24 cellular contexts compared by ENCODE assay signal in the genomic region with DNA sequence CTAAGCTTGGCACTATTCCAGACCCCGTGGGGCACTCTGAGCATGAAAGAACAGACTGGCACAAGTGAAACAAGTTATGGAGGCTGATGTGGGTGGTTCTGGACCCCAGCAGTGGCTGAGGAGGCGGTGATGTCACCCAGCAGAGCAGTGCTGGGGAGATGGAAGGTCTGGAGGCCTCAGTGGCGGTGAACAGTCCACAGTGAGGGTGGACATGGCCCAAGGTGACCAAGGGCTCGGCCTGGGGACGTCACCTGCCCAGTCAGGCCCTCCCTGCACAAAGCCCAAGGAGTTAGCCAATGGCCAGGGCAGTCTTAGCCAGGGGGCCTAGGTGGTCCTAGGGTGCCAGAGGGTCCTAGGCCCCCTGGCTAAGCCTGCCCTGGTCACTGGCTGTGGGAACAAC. TPM values are rescaled to one million over a fixed set of nuclear protein-coding genes. Genes with fewer than 3 reads are reported as not detected.
"Had no signal": no experiment of that assay in that cellular context is flagged by ENCODE, and none has a peak within 500 bp of the region (broad histone marks: within the 10 kb centered on the region; RNA-seq: fewer than 3 reads in every experiment).

No MANE protein-coding gene starts in this region.

- H3K27me3 Mint-ChIP-seq: dendritic cell treated with granulocyte-macrophage colony-stimulating factor and Interleukin-4, amounts not matched to agents 40 ng/mL and 50 ng/mL, for 4 days; stimulated activated naive CD8-positive, alpha-beta T cell treated with anti-CD3 and anti-CD28 coated beads, Interleukin-15, Interleukin-2, amounts not matched to agents 100 ng/mL and 50 ng/mL, for 24 hours had no signal

- H3K4me3 Mint-ChIP-seq: dendritic cell treated with granulocyte-macrophage colony-stimulating factor and Interleukin-4, amounts not matched to agents 40 ng/mL and 50 ng/mL, for 4 days; naive thymus-derived CD4-positive, alpha-beta T cell; nephron progenitor cell; stimulated activated naive B cell treated with anti-CD40 and anti-IgM and Interleukin-4, amounts not matched to agents 10 μg/mL and 1 μg/mL and 100 μg/mL, for 72 hours; stimulated activated naive CD8-positive, alpha-beta T cell treated with anti-CD3 and anti-CD28 coated beads, Interleukin-15, Interleukin-2, amounts not matched to agents 100 ng/mL and 50 ng/mL, for 24 hours had no signal

- DNase-seq: colonic mucosa; effector memory CD4-positive, alpha-beta T cell; kidney; mesenchymal stem cell; midbrain; naive thymus-derived CD4-positive, alpha-beta T cell; nephron progenitor cell; nucleus accumbens; psoas muscle; retina; right lobe of liver; small intestine; stimulated activated CD4-positive, alpha-beta T cell treated with anti-CD3 and anti-CD28 coated beads, Interleukin-15, amount 100 ng/mL, for 24 hours; stimulated activated CD4-positive, alpha-beta T cell treated with anti-CD3 and anti-CD28 coated beads, Interleukin-2, amount 100 ng/mL, for 48 hours; stimulated activated naive B cell treated with anti-CD40 and anti-IgM and Interleukin-4, amounts not matched to agents 10 μg/mL and 1 μg/mL and 100 μg/mL, for 72 hours had no signal

- H3K4me1 Mint-ChIP-seq: nephron progenitor cell had no signal

- H3K36me3 Mint-ChIP-seq: stimulated activated naive B cell treated with anti-CD40 and anti-IgM and Interleukin-4, amounts not matched to agents 10 μg/mL and 1 μg/mL and 100 μg/mL, for 72 hours had no signal

- ATAC-seq: left lobe of liver; naive thymus-derived CD4-positive, alpha-beta T cell; psoas muscle; stimulated activated naive B cell treated with anti-CD40 and anti-IgM and Interleukin-4, amounts not matched to agents 10 μg/mL and 1 μg/mL and 100 μg/mL, for 72 hours had no signal

- H3K27ac Mint-ChIP-seq: dendritic cell treated with granulocyte-macrophage colony-stimulating factor and Interleukin-4, amounts not matched to agents 40 ng/mL and 50 ng/mL, for 4 days; nephron progenitor cell; stimulated activated naive B cell treated with anti-CD40 and anti-IgM and Interleukin-4, amounts not matched to agents 10 μg/mL and 1 μg/mL and 100 μg/mL, for 72 hours; stimulated activated naive CD8-positive, alpha-beta T cell treated with anti-CD3 and anti-CD28 coated beads, Interleukin-15, Interleukin-2, amounts not matched to agents 100 ng/mL and 50 ng/mL, for 24 hours had no signal

- H3K4me3 ChIP-seq: colonic mucosa, psoas muscle, right lobe of liver, thoracic aorta, tibial nerve, upper lobe of left lung had no signal

- H3K27ac ChIP-seq: colonic mucosa, psoas muscle, right lobe of liver, thoracic aorta, tibial nerve, upper lobe of left lung had no signal

- H3K9me3 Mint-ChIP-seq: dendritic cell treated with granulocyte-macrophage colony-stimulating factor and Interleukin-4, amounts not matched to agents 40 ng/mL and 50 ng/mL, for 4 days; nephron progenitor cell; stimulated activated naive B cell treated with anti-CD40 and anti-IgM and Interleukin-4, amounts not matched to agents 10 μg/mL and 1 μg/mL and 100 μg/mL, for 72 hours; stimulated activated naive CD8-positive, alpha-beta T cell treated with anti-CD3 and anti-CD28 coated beads, Interleukin-15, Interleukin-2, amounts not matched to agents 100 ng/mL and 50 ng/mL, for 24 hours had no signal

- H3K4me1 ChIP-seq: colonic mucosa, psoas muscle, right lobe of liver, tibial nerve had no signal

- H3K9me3 ChIP-seq: colonic mucosa, psoas muscle, right lobe of liver, thoracic aorta, tibial nerve, upper lobe of left lung had no signal

- H3K36me3 ChIP-seq: colonic mucosa, right lobe of liver, thoracic aorta, tibial nerve, upper lobe of left lung had no signal

RNA-seq across cellular contexts. Expression of a gene that starts 24.5 kb away (rescaled TPM):
- total RNA-seq: endothelial cell of umbilical vein, epithelial cell of proximal tubule, osteocyte had no signal
